8 cellular contexts compared by ENCODE assay signal in the genomic region with DNA sequence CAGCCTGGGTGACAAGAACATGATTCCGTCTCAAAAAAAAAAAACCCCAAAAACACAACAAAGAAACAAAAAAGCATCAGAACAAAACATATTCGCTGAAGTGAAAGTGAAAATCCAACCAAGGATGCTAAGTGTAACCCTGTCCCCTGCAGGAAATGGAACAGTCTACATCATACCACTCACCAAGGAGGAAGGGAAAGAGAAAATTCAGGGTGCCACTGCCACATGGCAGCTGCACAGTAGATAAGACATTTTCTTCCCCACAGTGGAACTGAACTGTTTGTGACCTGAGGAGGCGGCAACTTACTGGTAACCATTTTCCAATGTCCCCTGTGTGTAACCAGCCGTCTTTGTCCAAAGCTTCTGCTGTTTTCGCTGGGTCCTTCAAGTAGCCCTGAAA. TPM values are rescaled to one million over a fixed set of nuclear protein-coding genes. Genes with fewer than 3 reads are reported as not detected.
A peak's percentile ranks its signal among the peaks of the same experiment; 100 is the strongest.
DNase-seq lines count a peak whose midpoint lies in the region; ATAC-seq and TF ChIP-seq lines count a peak whose summit lies in the region.

No MANE protein-coding gene starts in this region.

- H3K4me1 ChIP-seq in heart right ventricle, result peaks cover under 1 to 30% (median 13%) of the 10 kb centered on the region in 9 donors

- H3K27me3 ChIP-seq in heart right ventricle, result no peaks in the 10 kb centered on the region

- intact Hi-C loops in heart right ventricle (cut with DNase I), result no loop called here

- peak; percentile 85 for ATAC-seq in GM19025 (IDR thresholded peaks at IDR 0.05; ENCODE audit: low read depth, unreplicated experiment)
- ATAC-seq in HG03060 (IDR thresholded peaks at IDR 0.05; ENCODE audit: low read depth, unreplicated experiment), result peak; percentile 57
- no peak for ATAC-seq in heart right ventricle

- peak overlapping the region in 2 of 10 donors; percentile 1 to 49 for H3K27ac ChIP-seq in heart right ventricle

- DNase-seq in activated CD4-positive, alpha-beta T cell treated with anti-CD3 and anti-CD28 coated beads, Interleukin-2, amount 50 U/mL, for 48 hours, result peak; percentile 22 to 28
- DNase-seq in stimulated activated CD4-positive, alpha-beta T cell treated with anti-CD3 and anti-CD28 coated beads, Interleukin-2, amount 100 ng/mL, for 4 hours (ENCODE audit: low read depth), result peak; percentile 33
- no peak for DNase-seq in hypothalamus (lab: John Stamatoyannopoulos, UW)
- no peak for DNase-seq in amniotic stem cell (lab: John Stamatoyannopoulos, UW)
- no peak for DNase-seq in heart right ventricle
- DNase-seq in NCI-H524 treated with DMSO at 0.1 percent for 48 hours (lab: John Stamatoyannopoulos, UW), result no peak

- H3K9me3 ChIP-seq in heart right ventricle, result no peaks in the 10 kb centered on the region

- WGBS in heart right ventricle, 2 donors, result 86 to 97% methylated on average over 5 of the region's 5 CpGs

- peaks cover 0 to 97% (median 60%) of the 10 kb centered on the region in 9 donors for H3K36me3 ChIP-seq in heart right ventricle

- peak in 1 of 9 donors; percentile 16 for TF ChIP-seq CTCF in heart right ventricle (IDR thresholded peaks at IDR 0.05)

- no peak overlapping the region for H3K4me3 ChIP-seq in heart right ventricle

RNA-seq across cellular contexts. Expression of gene CENPU, which starts 28.2 kb away (rescaled TPM):
- 1 to 10 TPM in 8 of 10 donors, under 1 TPM in 2; 0.62 to 4.6 (median 1.4) TPM for total RNA-seq in heart right ventricle
- 1 to 10 TPM; 1.0 to 3.6 TPM for polyA plus RNA-seq in heart right ventricle

Comparison
In these comparisons a context has a peak if more than half of its experiments do, and no peak if none do; other contexts are left out.
1. ATAC-seq: peak in GM19025 (single experiment) and HG03060 (single experiment); none in heart right ventricle (0 of 8).
2. DNase-seq: peak in activated CD4-positive, alpha-beta T cell treated with anti-CD3 and anti-CD28 coated beads, Interleukin-2, amount 50 U/mL, for 48 hours (2 of 2) and stimulated activated CD4-positive, alpha-beta T cell treated with anti-CD3 and anti-CD28 coated beads, Interleukin-2, amount 100 ng/mL, for 4 hours (single experiment); none in hypothalamus (0 of 51), amniotic stem cell (single experiment), heart right ventricle (0 of 2) and NCI-H524 treated with DMSO at 0.1 percent for 48 hours (single experiment).